8 cellular contexts compared by ENCODE assay signal in genomic region chr11:67278135-67278938, GRCh38. TPM values are rescaled to one million over a fixed set of nuclear protein-coding genes. Genes with fewer than 3 reads are reported as not detected.
DNase-seq lines count a peak whose midpoint lies in the region; TF ChIP-seq lines count a peak whose summit lies in the region.

No MANE protein-coding gene starts in this region.

- intact Hi-C loops in sigmoid colon (cut with DNase I): no loop called here

- H3K27ac ChIP-seq in sigmoid colon (peak overlapping the region; percentile 84 to 89 (median 85)), SK-N-SH (ENCODE audit: low read depth in 2 of 2, low read length in 1 of 2) (no peak overlapping the region)

- TF ChIP-seq CTCF in GM12875 (IDR thresholded peaks at IDR 0.05; ENCODE audit: borderline replicate concordance, insufficient read depth, low read depth, low read length): no peak
- TF ChIP-seq CTCF in glutamatergic neuron (IDR thresholded peaks at IDR 0.05; ENCODE audit: partially characterized antibody, unreplicated experiment): no peak
- no peak for TF ChIP-seq CTCF in sigmoid colon (IDR thresholded peaks at IDR 0.05)
- no peak for TF ChIP-seq CTCF in SK-N-SH (IDR thresholded peaks at IDR 0.05)

- DNase-seq in glutamatergic neuron (peak; percentile 7), sigmoid colon (peak; percentile 67), NOMO-1 (lab: John Stamatoyannopoulos, UW; ENCODE audit: unreplicated experiment in 2 of 2) (no peak), SK-N-SH (no peak), DMS 273 (lab: John Stamatoyannopoulos, UW; ENCODE audit: unreplicated experiment) (no peak), DMS153 (lab: John Stamatoyannopoulos, UW) (no peak)

- peaks cover 20% of the 10 kb centered on the region for H3K79me2 ChIP-seq in SK-N-SH (ENCODE audit: insufficient read depth)

- no peak for TF ChIP-seq EP300 in sigmoid colon (IDR thresholded peaks at IDR 0.05)
- no peak for TF ChIP-seq EP300 in SK-N-SH (IDR thresholded peaks at IDR 0.05; ENCODE audit: borderline replicate concordance in 1 of 2, low read depth in 1 of 2, low read length in 1 of 2)

- WGBS in sigmoid colon, 2 donors: 70 to 87% methylated on average over 14 of the region's 14 CpGs
- WGBS in SK-N-SH (ENCODE audit: low lambda C conversion rate): 93% methylated on average over 2 of the region's 14 CpGs

- no peak overlapping the region for H2AFZ ChIP-seq in SK-N-SH (ENCODE audit: low read depth)

- peaks cover 42% of the 10 kb centered on the region for H3K36me3 Mint-ChIP-seq in T-helper 1 cell treated with Interleukin-12 subunit alpha and Interleukin-12 subunit beta and Interleukin-4 antibody, amounts not matched to agents 30 μg/mL and 1 μg/mL, for 36 hours (ENCODE audit: low read depth)
- no peaks in the 10 kb centered on the region for H3K36me3 Mint-ChIP-seq in glutamatergic neuron (ENCODE audit: unreplicated experiment)

- H3K36me3 ChIP-seq in sigmoid colon (peaks cover 40 to 47% (median 44%) of the 10 kb centered on the region in 4 donors), SK-N-SH (replicated peaks in 1 of 2; ENCODE audit: control insufficient read depth in 1 of 2, insufficient read depth in 2 of 2, low read length in 1 of 2) (peaks cover 0 to 45% of the 10 kb centered on the region in 2 experiments)

- CTCF ChIA-PET in SK-N-SH (lab: Yijun Ruan, JAX): interaction anchor here (1.0 to 3.9 kb wide), 5 partner anchors 11 to 105 kb away, joined by 3 to 20 read pairs (median 11); partner anchors contain the start of gene GRK2

- H4K20me1 ChIP-seq in SK-N-SH (ENCODE audit: insufficient read depth): peaks cover 14% of the 10 kb centered on the region; the same call in 1 of the 2 replicates

- H3K4me1 ChIP-seq in sigmoid colon (peaks cover 0 to 65% (median 53%) of the 10 kb centered on the region in 4 donors), SK-N-SH (ENCODE audit: control insufficient read depth in 1 of 2, insufficient read depth in 2 of 2, low read depth in 1 of 2, low read length in 1 of 2) (peaks cover 0 to 6% of the 10 kb centered on the region in 2 experiments; a peak in 2 of 4 replicates)

- H3K9ac ChIP-seq in SK-N-SH: no peak overlapping the region

- TF ChIP-seq POLR2A in sigmoid colon (IDR thresholded peaks at IDR 0.05): no peak

- H3K4me1 Mint-ChIP-seq in T-helper 1 cell treated with Interleukin-12 subunit alpha and Interleukin-12 subunit beta and Interleukin-4 antibody, amounts not matched to agents 30 μg/mL and 1 μg/mL, for 36 hours (ENCODE audit: low read depth): peaks cover 47% of the 10 kb centered on the region
- peaks cover 3% of the 10 kb centered on the region for H3K4me1 Mint-ChIP-seq in glutamatergic neuron (ENCODE audit: low read depth, unreplicated experiment)

- no peaks in the 10 kb centered on the region for H3K9me2 ChIP-seq in SK-N-SH

- POLR2A ChIA-PET in SK-N-SH (lab: Yijun Ruan, JAX): interaction anchor here (1.2 kb wide), 1 partner anchor 12 kb away, joined by 3 read pairs; no protein-coding TSS in a partner anchor

- H3F3A ChIP-seq in SK-N-SH (replicated peaks; ENCODE audit: insufficient read depth): no peaks in the 10 kb centered on the region

- no peaks in the 10 kb centered on the region for H3K9me3 ChIP-seq in sigmoid colon
- H3K9me3 ChIP-seq in SK-N-SH: no peaks in the 10 kb centered on the region

- H3K27ac Mint-ChIP-seq in T-helper 1 cell treated with Interleukin-12 subunit alpha and Interleukin-12 subunit beta and Interleukin-4 antibody, amounts not matched to agents 30 μg/mL and 1 μg/mL, for 36 hours: peak overlapping the region; percentile 90
- H3K27ac Mint-ChIP-seq in glutamatergic neuron (ENCODE audit: unreplicated experiment): peak overlapping the region; percentile 85

- TF ChIP-seq RAD21 in SK-N-SH (IDR thresholded peaks at IDR 0.05; ENCODE audit: low read length): no peak

- H3K27me3 Mint-ChIP-seq in T-helper 1 cell treated with Interleukin-12 subunit alpha and Interleukin-12 subunit beta and Interleukin-4 antibody, amounts not matched to agents 30 μg/mL and 1 μg/mL, for 36 hours (ENCODE audit: low read depth): no peaks in the 10 kb centered on the region
- peaks cover 5% of the 10 kb centered on the region for H3K27me3 Mint-ChIP-seq in glutamatergic neuron (ENCODE audit: unreplicated experiment)

- no peaks in the 10 kb centered on the region for H3K9me3 Mint-ChIP-seq in T-helper 1 cell treated with Interleukin-12 subunit alpha and Interleukin-12 subunit beta and Interleukin-4 antibody, amounts not matched to agents 30 μg/mL and 1 μg/mL, for 36 hours
- peaks cover 4% of the 10 kb centered on the region for H3K9me3 Mint-ChIP-seq in glutamatergic neuron (ENCODE audit: unreplicated experiment)

- no peak overlapping the region for H3K4me2 ChIP-seq in SK-N-SH

- H3K4me3 Mint-ChIP-seq in T-helper 1 cell treated with Interleukin-12 subunit alpha and Interleukin-12 subunit beta and Interleukin-4 antibody, amounts not matched to agents 30 μg/mL and 1 μg/mL, for 36 hours: peak overlapping the region; percentile 64
- no peak overlapping the region for H3K4me3 Mint-ChIP-seq in glutamatergic neuron (ENCODE audit: unreplicated experiment)

- H3K4me3 ChIP-seq in GM12875 (ENCODE audit: low read depth, low read length): peak overlapping the region; percentile 35
- H3K4me3 ChIP-seq in sigmoid colon: peak overlapping the region in 1 of 4 donors; percentile 40
- no peak overlapping the region for H3K4me3 ChIP-seq in SK-N-SH (ENCODE audit: low read depth in 2 of 2, low read length in 1 of 2)

- H3K27me3 ChIP-seq in sigmoid colon (no peaks in the 10 kb centered on the region), SK-N-SH (ENCODE audit: insufficient read depth) (no peaks in the 10 kb centered on the region)

TF ChIP-seq in SK-N-SH, 30 proteins besides CTCF, POLR2A, EP300 and RAD21:
- no peak for TF ChIP-seq SIN3A (IDR thresholded peaks at IDR 0.05; ENCODE audit: borderline replicate concordance, low read depth, low read length)

RNA-seq across cellular contexts. Expression of gene ANKRD13D, which starts 10.8 kb away (rescaled TPM):
- total RNA-seq in glutamatergic neuron (ENCODE audit: unreplicated experiment) (109 TPM), sigmoid colon (10 to 100 TPM; 23.9 to 45.7 (median 24.2) TPM)
- polyA plus RNA-seq in sigmoid colon (10 to 100 TPM in 2 of 3 donors, 1 to 10 TPM in 1; 9.0 to 42.2 (median 16.8) TPM), SK-N-SH (2012; rRNA removed) (50.2 and 51.4 TPM in 2 replicates)
- 17.8 and 26.1 TPM in 2 replicates for polyA plus RNA-seq in SK-N-SH (2012; cell fraction: cytosol; rRNA removed)
- polyA plus RNA-seq in SK-N-SH (2012; cell fraction: nucleus; rRNA removed): 163 and 206 TPM in 2 replicates

RNA-seq across cellular contexts. Expression of gene GRK2, which starts 12.1 kb away (rescaled TPM):
- total RNA-seq in glutamatergic neuron (ENCODE audit: unreplicated experiment): 52.2 TPM
- total RNA-seq in sigmoid colon: 10 to 100 TPM; 32.1 to 48.2 (median 38.9) TPM
- polyA plus RNA-seq in sigmoid colon: 100 to 1,000 TPM in 1 of 3 donors, 10 to 100 TPM in 2; 88.3 to 152 (median 92.0) TPM
- polyA plus RNA-seq in SK-N-SH (2012; rRNA removed): 44.6 and 48.5 TPM in 2 replicates
- polyA plus RNA-seq in SK-N-SH (2012; cell fraction: cytosol; rRNA removed): 19.5 and 33.5 TPM in 2 replicates
- polyA plus RNA-seq in SK-N-SH (2012; cell fraction: nucleus; rRNA removed): 106 and 118 TPM in 2 replicates

RNA-seq across cellular contexts. Expression of gene SSH3, which starts 25.0 kb away (rescaled TPM):
- total RNA-seq in glutamatergic neuron (ENCODE audit: unreplicated experiment): 8.3 TPM
- 10 to 100 TPM; 20.0 to 37.7 (median 26.6) TPM for total RNA-seq in sigmoid colon
- polyA plus RNA-seq in sigmoid colon: 10 to 100 TPM; 15.6 to 39.0 (median 21.3) TPM
- polyA plus RNA-seq in SK-N-SH (2012; rRNA removed): 13.5 and 17.1 TPM in 2 replicates
- 4.0 and 7.0 TPM in 2 replicates for polyA plus RNA-seq in SK-N-SH (2012; cell fraction: cytosol; rRNA removed)
- polyA plus RNA-seq in SK-N-SH (2012; cell fraction: nucleus; rRNA removed): 73.4 and 77.8 TPM in 2 replicates

Comparison
In these comparisons a context has a peak if more than half of its experiments do, and no peak if none do; other contexts are left out.
1. DNase-seq: peak in glutamatergic neuron (single experiment) and sigmoid colon (single experiment); none in NOMO-1 (0 of 2), SK-N-SH (single experiment), DMS 273 (single experiment) and DMS153 (single experiment).
2. H3K27ac ChIP-seq: peak in sigmoid colon (4 of 4); none in SK-N-SH (0 of 2).